In the genomic region with DNA sequence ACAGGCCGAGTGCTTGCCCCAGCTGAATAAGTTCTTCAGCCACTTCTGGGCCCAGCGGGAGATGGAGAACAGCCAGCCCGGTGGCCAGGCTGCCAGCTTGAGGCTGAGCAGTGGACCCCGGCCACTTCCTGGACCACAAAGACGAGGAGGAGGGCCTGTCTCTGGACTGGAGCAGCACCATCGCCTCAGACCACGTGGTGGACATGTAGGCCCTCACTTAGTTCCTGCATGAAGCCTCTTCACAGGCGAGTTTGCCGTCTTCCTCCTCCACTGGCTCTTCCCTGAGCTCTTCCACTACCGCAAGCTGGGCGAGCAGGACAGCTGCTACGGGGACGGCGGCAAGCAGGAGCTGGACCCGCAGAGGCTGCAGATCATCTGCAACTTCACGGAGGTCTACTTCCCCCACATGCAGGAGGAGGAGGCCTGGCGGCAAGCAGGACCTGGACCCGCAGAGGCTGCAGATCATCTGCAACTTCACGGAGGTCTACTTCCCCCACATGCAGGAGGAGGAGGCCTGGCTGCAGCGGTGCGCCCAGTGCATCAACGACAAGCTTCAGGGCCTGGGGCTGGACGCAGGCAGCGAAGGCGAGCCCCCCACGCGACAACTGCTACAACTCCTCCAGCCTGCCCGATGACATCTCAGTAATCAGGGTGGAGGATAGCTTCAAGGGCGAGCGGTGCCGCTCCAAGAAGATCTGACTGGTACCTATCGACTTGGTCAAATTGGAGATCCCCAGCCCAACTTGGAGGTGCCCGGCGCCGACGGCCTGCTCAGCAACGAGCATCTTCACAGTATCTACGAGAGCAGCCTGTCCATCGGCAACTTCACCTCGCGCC, we compare ENCODE assay signal across 9 cellular contexts. TPM values are rescaled to one million over a fixed set of nuclear protein-coding genes. Genes with fewer than 3 reads are reported as not detected.
A peak's percentile ranks its signal among the peaks of the same experiment; 100 is the strongest.
DNase-seq lines count a peak whose midpoint lies in the region; ATAC-seq, FAIRE-seq and TF ChIP-seq lines count a peak whose summit lies in the region.
"Not testable (repeated sequence)": the region's sequence is repeated elsewhere in the genome, so short reads cannot be mapped to it uniquely, and the experiment has no call there.
"Had no signal": no experiment of that assay in that cellular context is flagged by ENCODE, and none has a peak within 500 bp of the region (broad histone marks: within the 10 kb centered on the region; RNA-seq: fewer than 3 reads in every experiment).

No MANE protein-coding gene starts in this region.

- H3K27ac ChIP-seq in gastroesophageal sphincter; kidney (ENCODE audit: low read depth in 2 of 2, low read length in 2 of 2); thyroid gland: not testable (repeated sequence)

- TF ChIP-seq EP300 in gastroesophageal sphincter (IDR thresholded peaks at IDR 0.05), result not testable (repeated sequence)

- H3K27me3 Mint-ChIP-seq in chondrocyte (ENCODE audit: low read depth), result not testable (repeated sequence)

- not testable (repeated sequence) for H3K4me1 ChIP-seq in gastroesophageal sphincter; kidney (ENCODE audit: control insufficient read depth in 1 of 2, insufficient read depth in 1 of 2, low read depth in 1 of 2, low read length in 2 of 2); mucosa of descending colon (ENCODE audit: low read depth); thyroid gland

- not testable (repeated sequence) for FAIRE-seq in kidney (lab: Jason Lieb, UNC)

- ATAC-seq in gastroesophageal sphincter (peak; percentile 16), mucosa of descending colon (peak; percentile 12)

- H3K9ac ChIP-seq in kidney (ENCODE audit: low read length in 2 of 2), result not testable (repeated sequence)

- not testable (repeated sequence) for H3K27ac Mint-ChIP-seq in chondrocyte (ENCODE audit: unreplicated experiment)

- not testable (repeated sequence) for H3K4me1 Mint-ChIP-seq in chondrocyte (ENCODE audit: low read depth)

- not testable (repeated sequence) for H3K9me3 ChIP-seq in gastroesophageal sphincter; kidney (ENCODE audit: control insufficient read depth in 1 of 2, low read length in 2 of 2); mucosa of descending colon; thyroid gland

- not testable (repeated sequence) for H3K36me3 Mint-ChIP-seq in chondrocyte (ENCODE audit: low read depth)

- H3K9me3 Mint-ChIP-seq in chondrocyte (ENCODE audit: low read depth), result not testable (repeated sequence)

- H3K27me3 ChIP-seq in gastroesophageal sphincter, thyroid gland: not testable (repeated sequence)

- not testable (repeated sequence) for H3K4me3 ChIP-seq in gastroesophageal sphincter; kidney (ENCODE audit: low read length in 2 of 2); mucosa of descending colon; thyroid gland (replicated peaks in 1 of 3)

- 90 to 100% methylated on average over 3 to 6 of the region's 41 CpGs for WGBS in gastroesophageal sphincter (ENCODE audit: low coverage in 1 of 2), 2 donors
- WGBS in thyroid gland, 2 donors, result 93 to 99% methylated on average over 10 to 31 of the region's 41 CpGs

- not testable (repeated sequence) for H3K4me3 Mint-ChIP-seq in chondrocyte (ENCODE audit: unreplicated experiment)

- not testable (repeated sequence) for TF ChIP-seq POLR2A in gastroesophageal sphincter (IDR thresholded peaks at IDR 0.05); thyroid gland (IDR thresholded peaks at IDR 0.05)

- DNase-seq in chondrocyte (ENCODE audit: low spot score) (peak; percentile 75), kidney (peak; percentile 43), posterior vena cava (ENCODE audit: low spot score) (peak; percentile 80), thyroid gland (peak; percentile 18 to 19)
- not testable (repeated sequence) for DNase-seq in mucosa of descending colon

- H3K36me3 ChIP-seq in gastroesophageal sphincter, result peaks cover 0 to 41% of the 10 kb centered on the region in 2 donors
- not testable (repeated sequence) for H3K36me3 ChIP-seq in kidney (ENCODE audit: control insufficient read depth in 1 of 2, insufficient read depth in 2 of 2, low read length in 2 of 2); mucosa of descending colon (ENCODE audit: low read depth); thyroid gland

- TF ChIP-seq CTCF in chondrocyte (IDR thresholded peaks at IDR 0.05); gastroesophageal sphincter (IDR thresholded peaks at IDR 0.05); kidney (IDR thresholded peaks at IDR 0.05; ENCODE audit: borderline replicate concordance, extremely low read depth, insufficient read depth); mucosa of descending colon (IDR thresholded peaks at IDR 0.05); thyroid gland (IDR thresholded peaks at IDR 0.05): not testable (repeated sequence)

- intact Hi-C loops in kidney (cut with DNase I); mucosa of descending colon (cut with DNase I, micrococcal nuclease); posterior vena cava (cut with DNase I); thyroid gland (cut with DNase I): not testable (repeated sequence)

RNA-seq across cellular contexts. Expression of gene NUTM2B, which starts 18.9 kb away (rescaled TPM):
- total RNA-seq in chondrocyte, result 0.36 to 0.63 TPM (median 0.37 TPM) in 3 replicates
- 1 to 10 TPM in 2 of 4 donors, under 1 TPM in 1, not detected in 1; 0.27 to 1.4 (median 1.2) TPM for total RNA-seq in gastroesophageal sphincter
- total RNA-seq in kidney, result 1.1 TPM
- polyA plus RNA-seq in kidney (ENCODE audit: insufficient read depth, low read depth, low replicate concordance), result 2.0 TPM
- total RNA-seq in mucosa of descending colon, result 1 to 10 TPM in 2 of 3 donors, under 1 TPM in 1; 0.87 to 2.8 (median 1.0) TPM
- under 1 TPM in 1 of 2 donors, not detected in 1; 0.71 TPM for total RNA-seq in posterior vena cava
- 1 to 10 TPM in 3 of 4 donors, under 1 TPM in 1; 0.22 to 2.8 (median 1.9) TPM for total RNA-seq in thyroid gland
- polyA plus RNA-seq: AG04450; CD14-positive monocyte; CD8-positive, alpha-beta memory T cell had no signal
